In the genomic region with DNA sequence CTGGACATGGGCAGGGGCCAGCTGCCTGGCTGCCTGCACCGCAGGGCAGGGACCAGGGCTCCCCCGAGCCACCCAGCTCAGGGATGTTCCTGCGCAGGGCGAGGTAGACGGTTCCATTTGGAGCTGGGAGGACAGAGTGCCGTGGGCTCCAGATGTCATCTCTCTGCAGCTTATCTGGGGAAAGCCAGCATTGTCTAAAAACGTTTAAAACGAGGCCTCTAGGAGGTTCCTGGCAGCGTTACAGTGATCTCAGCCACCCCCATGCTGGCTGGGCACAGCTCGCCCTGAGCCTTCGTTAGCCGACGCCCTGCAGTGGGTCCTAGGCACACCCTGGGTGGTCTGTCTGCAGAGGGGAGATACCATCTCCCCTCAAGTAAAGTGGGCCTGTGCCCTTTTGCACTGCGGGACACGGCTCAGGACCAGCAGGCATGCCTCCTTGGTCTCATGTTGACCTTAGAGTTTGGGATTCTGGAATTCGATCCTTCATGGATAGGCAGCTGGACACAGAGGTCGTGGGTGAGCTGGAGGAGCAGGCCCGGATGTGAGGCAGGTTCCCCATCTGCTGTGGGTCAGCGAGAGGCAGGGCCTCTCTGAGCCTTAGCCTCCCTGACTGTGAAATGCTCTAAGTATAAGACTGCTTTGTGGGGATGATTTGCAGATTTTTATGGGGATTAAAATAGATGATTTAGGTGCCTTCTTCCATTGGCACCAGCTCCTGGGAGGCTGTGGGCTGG, we compare ENCODE assay signal across 1 cellular context.
TF ChIP-seq lines count a peak whose summit lies in the region.

No MANE protein-coding gene starts in this region.

TF ChIP-seq in K562, 482 proteins besides CTCF, POLR2A, EP300 and RAD21:
- TF ChIP-seq, protein P1, sequence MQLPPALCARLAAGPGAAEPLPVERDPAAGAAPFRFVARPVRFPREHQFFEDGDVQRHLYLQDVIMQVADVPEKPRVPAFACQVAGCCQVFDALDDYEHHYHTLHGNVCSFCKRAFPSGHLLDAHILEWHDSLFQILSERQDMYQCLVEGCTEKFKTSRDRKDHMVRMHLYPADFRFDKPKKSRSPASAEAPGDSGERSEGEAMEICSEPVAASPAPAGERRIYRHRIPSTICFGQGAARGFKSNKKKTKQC (CRISPR knock-in tag; IDR thresholded peaks at IDR 0.05), result no peak
- TF ChIP-seq, protein P2, sequence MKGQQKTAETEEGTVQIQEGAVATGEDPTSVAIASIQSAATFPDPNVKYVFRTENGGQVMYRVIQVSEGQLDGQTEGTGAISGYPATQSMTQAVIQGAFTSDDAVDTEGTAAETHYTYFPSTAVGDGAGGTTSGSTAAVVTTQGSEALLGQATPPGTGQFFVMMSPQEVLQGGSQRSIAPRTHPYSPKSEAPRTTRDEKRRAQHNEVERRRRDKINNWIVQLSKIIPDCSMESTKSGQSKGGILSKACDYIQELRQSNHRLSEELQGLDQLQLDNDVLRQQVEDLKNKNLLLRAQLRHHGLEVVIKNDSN (CRISPR knock-in tag; IDR thresholded peaks at IDR 0.05), result no peak
- TF ChIP-seq, protein P3, sequence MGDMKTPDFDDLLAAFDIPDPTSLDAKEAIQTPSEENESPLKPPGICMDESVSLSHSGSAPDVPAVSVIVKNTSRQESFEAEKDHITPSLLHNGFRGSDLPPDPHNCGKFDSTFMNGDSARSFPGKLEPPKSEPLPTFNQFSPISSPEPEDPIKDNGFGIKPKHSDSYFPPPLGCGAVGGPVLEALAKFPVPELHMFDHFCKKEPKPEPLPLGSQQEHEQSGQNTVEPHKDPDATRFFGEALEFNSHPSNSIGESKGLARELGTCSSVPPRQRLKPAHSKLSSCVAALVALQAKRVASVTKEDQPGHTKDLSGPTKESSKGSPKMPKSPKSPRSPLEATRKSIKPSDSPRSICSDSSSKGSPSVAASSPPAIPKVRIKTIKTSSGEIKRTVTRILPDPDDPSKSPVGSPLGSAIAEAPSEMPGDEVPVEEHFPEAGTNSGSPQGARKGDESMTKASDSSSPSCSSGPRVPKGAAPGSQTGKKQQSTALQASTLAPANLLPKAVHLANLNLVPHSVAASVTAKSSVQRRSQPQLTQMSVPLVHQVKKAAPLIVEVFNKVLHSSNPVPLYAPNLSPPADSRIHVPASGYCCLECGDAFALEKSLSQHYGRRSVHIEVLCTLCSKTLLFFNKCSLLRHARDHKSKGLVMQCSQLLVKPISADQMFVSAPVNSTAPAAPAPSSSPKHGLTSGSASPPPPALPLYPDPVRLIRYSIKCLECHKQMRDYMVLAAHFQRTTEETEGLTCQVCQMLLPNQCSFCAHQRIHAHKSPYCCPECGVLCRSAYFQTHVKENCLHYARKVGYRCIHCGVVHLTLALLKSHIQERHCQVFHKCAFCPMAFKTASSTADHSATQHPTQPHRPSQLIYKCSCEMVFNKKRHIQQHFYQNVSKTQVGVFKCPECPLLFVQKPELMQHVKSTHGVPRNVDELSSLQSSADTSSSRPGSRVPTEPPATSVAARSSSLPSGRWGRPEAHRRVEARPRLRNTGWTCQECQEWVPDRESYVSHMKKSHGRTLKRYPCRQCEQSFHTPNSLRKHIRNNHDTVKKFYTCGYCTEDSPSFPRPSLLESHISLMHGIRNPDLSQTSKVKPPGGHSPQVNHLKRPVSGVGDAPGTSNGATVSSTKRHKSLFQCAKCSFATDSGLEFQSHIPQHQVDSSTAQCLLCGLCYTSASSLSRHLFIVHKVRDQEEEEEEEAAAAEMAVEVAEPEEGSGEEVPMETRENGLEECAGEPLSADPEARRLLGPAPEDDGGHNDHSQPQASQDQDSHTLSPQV (IDR thresholded peaks at IDR 0.05), result 0 out of 2 replicates have a peak, but pooled peaks have one; percentile 27
- TF ChIP-seq, protein P4, sequence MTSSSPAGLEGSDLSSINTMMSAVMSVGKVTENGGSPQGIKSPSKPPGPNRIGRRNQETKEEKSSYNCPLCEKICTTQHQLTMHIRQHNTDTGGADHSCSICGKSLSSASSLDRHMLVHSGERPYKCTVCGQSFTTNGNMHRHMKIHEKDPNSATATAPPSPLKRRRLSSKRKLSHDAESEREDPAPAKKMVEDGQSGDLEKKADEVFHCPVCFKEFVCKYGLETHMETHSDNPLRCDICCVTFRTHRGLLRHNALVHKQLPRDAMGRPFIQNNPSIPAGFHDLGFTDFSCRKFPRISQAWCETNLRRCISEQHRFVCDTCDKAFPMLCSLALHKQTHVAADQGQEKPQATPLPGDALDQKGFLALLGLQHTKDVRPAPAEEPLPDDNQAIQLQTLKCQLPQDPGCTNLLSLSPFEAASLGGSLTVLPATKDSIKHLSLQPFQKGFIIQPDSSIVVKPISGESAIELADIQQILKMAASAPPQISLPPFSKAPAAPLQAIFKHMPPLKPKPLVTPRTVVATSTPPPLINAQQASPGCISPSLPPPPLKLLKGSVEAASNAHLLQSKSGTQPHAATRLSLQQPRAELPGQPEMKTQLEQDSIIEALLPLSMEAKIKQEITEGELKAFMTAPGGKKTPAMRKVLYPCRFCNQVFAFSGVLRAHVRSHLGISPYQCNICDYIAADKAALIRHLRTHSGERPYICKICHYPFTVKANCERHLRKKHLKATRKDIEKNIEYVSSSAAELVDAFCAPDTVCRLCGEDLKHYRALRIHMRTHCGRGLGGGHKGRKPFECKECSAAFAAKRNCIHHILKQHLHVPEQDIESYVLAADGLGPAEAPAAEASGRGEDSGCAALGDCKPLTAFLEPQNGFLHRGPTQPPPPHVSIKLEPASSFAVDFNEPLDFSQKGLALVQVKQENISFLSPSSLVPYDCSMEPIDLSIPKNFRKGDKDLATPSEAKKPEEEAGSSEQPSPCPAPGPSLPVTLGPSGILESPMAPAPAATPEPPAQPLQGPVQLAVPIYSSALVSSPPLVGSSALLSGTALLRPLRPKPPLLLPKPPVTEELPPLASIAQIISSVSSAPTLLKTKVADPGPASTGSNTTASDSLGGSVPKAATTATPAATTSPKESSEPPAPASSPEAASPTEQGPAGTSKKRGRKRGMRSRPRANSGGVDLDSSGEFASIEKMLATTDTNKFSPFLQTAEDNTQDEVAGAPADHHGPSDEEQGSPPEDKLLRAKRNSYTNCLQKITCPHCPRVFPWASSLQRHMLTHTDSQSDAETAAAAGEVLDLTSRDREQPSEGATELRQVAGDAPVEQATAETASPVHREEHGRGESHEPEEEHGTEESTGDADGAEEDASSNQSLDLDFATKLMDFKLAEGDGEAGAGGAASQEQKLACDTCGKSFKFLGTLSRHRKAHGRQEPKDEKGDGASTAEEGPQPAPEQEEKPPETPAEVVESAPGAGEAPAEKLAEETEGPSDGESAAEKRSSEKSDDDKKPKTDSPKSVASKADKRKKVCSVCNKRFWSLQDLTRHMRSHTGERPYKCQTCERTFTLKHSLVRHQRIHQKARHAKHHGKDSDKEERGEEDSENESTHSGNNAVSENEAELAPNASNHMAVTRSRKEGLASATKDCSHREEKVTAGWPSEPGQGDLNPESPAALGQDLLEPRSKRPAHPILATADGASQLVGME (CRISPR knock-in tag; IDR thresholded peaks at IDR 0.05), result no peak
- TF ChIP-seq, protein P5, sequence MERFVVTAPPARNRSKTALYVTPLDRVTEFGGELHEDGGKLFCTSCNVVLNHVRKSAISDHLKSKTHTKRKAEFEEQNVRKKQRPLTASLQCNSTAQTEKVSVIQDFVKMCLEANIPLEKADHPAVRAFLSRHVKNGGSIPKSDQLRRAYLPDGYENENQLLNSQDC (CRISPR knock-in tag; IDR thresholded peaks at IDR 0.05), result no peak
- TF ChIP-seq PTTG1 (tag; IDR thresholded peaks at IDR 0.05; ENCODE audit: low read depth) (no peak), DPF2 (IDR thresholded peaks at IDR 0.05) (peak; percentile 41; the same call in 1 of the 2 replicates), CBFA2T3 (IDR thresholded peaks at IDR 0.05) (peak; percentile 62), NFE2 (IDR thresholded peaks at IDR 0.05; ENCODE audit: low read depth) (0 out of 2 replicates have a peak, but pooled peaks have one; percentile 23), PHTF2 (CRISPR knock-in tag; IDR thresholded peaks at IDR 0.05) (no peak), NRF1 (conservative IDR thresholded peaks at IDR 0.05 in 1 of 2, IDR thresholded peaks at IDR 0.05 in 1 of 2) (peak; percentile 67 to 72), HNRNPL (IDR thresholded peaks at IDR 0.05; ENCODE audit: low read depth, low read length) (no peak), NFIC (IDR thresholded peaks at IDR 0.05) (peak; percentile 26; the same call in 1 of the 2 replicates), ZC3H4 (CRISPR knock-in tag; IDR thresholded peaks at IDR 0.05; ENCODE audit: borderline replicate concordance) (no peak), FOS (IDR thresholded peaks at IDR 0.05; ENCODE audit: extremely low read depth, insufficient read length) (no peak), MAFG (tag; conservative IDR thresholded peaks at IDR 0.05) (peak; percentile 41; the same call in 1 of the 2 replicates), ARID1B (IDR thresholded peaks at IDR 0.05) (peak; percentile 53), CHCHD3 (CRISPR knock-in tag; IDR thresholded peaks at IDR 0.05) (no peak)
- TF ChIP-seq, protein P6, sequence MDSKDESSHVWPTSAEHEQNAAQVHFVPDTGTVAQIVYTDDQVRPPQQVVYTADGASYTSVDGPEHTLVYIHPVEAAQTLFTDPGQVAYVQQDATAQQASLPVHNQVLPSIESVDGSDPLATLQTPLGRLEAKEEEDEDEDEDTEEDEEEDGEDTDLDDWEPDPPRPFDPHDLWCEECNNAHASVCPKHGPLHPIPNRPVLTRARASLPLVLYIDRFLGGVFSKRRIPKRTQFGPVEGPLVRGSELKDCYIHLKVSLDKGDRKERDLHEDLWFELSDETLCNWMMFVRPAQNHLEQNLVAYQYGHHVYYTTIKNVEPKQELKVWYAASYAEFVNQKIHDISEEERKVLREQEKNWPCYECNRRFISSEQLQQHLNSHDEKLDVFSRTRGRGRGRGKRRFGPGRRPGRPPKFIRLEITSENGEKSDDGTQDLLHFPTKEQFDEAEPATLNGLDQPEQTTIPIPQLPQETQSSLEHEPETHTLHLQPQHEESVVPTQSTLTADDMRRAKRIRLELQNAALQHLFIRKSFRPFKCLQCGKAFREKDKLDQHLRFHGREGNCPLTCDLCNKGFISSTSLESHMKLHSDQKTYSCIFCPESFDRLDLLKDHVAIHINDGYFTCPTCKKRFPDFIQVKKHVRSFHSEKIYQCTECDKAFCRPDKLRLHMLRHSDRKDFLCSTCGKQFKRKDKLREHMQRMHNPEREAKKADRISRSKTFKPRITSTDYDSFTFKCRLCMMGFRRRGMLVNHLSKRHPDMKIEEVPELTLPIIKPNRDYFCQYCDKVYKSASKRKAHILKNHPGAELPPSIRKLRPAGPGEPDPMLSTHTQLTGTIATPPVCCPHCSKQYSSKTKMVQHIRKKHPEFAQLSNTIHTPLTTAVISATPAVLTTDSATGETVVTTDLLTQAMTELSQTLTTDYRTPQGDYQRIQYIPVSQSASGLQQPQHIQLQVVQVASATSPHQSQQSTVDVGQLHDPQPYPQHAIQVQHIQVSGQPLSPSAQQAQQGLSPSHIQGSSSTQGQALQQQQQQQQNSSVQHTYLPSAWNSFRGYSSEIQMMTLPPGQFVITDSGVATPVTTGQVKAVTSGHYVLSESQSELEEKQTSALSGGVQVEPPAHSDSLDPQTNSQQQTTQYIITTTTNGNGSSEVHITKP (IDR thresholded peaks at IDR 0.05; ENCODE audit: partially characterized antibody), result peak; percentile 54
